In the genomic region with DNA sequence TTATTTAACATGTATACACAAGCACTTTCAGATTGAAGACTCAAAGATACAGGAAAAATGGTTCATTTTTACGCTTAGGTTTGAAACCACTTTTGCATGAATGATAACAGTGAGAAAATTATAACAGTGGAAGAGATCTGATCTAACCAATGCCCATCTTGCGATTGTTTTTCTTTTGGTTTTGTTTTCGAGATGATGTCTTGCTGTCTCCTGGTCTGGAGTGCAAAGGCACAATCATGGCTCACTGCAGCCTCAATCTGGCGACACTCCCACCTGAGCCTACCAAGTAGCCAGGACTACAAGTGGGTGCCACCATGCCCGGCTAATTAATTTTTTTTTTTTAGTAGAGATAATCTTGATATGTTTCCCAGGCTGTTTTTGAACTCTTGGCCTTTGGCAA, we compare ENCODE assay signal across 21 cellular contexts. TPM values are rescaled to one million over a fixed set of nuclear protein-coding genes. Genes with fewer than 3 reads are reported as not detected.
A peak's percentile ranks its signal among the peaks of the same experiment; 100 is the strongest.
DNase-seq lines count a peak whose midpoint lies in the region; ATAC-seq and TF ChIP-seq lines count a peak whose summit lies in the region.
"Had no signal": no experiment of that assay in that cellular context is flagged by ENCODE, and none has a peak within 500 bp of the region (broad histone marks: within the 10 kb centered on the region; RNA-seq: fewer than 3 reads in every experiment).

No MANE protein-coding gene starts in this region.

- H3K4me1 ChIP-seq in H9 (ENCODE audit: insufficient read depth, low read length): no peaks in the 10 kb centered on the region

- no peak overlapping the region for H3K18ac ChIP-seq in H9 (ENCODE audit: insufficient read length, low read depth, low read length)

- H3K9ac ChIP-seq in H9 (ENCODE audit: extremely low read depth, insufficient read length, low read length): no peak overlapping the region
- H3K9ac ChIP-seq: BLaER1 treated with 17β-estradiol and CSF1 and Interleukin-3, amounts not matched to agents 10 nM and 100 nM had no signal

- no peak overlapping the region for H3T11ph ChIP-seq in H9 (ENCODE audit: low read length)

- H3K27me3 ChIP-seq in H9 (ENCODE audit: insufficient read depth, low read length): no peaks in the 10 kb centered on the region
- H3K27me3 ChIP-seq: BLaER1 treated with 17β-estradiol and CSF1 and Interleukin-3, amounts not matched to agents 10 nM and 100 nM had no signal

- H2BK12ac ChIP-seq in H9 (ENCODE audit: insufficient read length, low read depth, low read length): no peak overlapping the region

- H4K8ac ChIP-seq in H9 (replicated peaks; ENCODE audit: insufficient read length, low read depth, low read length): no peak overlapping the region

- WGBS in H9 (ENCODE audit: extremely low coverage, insufficient read length, low lambda C conversion rate): no CpG with 5 or more reads among the region's 5 CpGs

- H2BK15ac ChIP-seq in H9 (ENCODE audit: low read depth, low read length): no peak overlapping the region

- peaks cover 4% of the 10 kb centered on the region for H3K9me3 Mint-ChIP-seq in activated CD4-positive, alpha-beta T cell treated with anti-CD3 and anti-CD28 coated beads, Interleukin-2, amount 10 ng/mL, durations not matched to agents 24 days and 14 days
- H3K9me3 Mint-ChIP-seq in H9: no peaks in the 10 kb centered on the region
- H3K9me3 Mint-ChIP-seq: CD8-positive, alpha-beta T cell; GM23338; IgD-negative memory B cell had no signal

- H3K9me3 ChIP-seq in H9 (ENCODE audit: control insufficient read depth, low read depth, low read length): no peaks in the 10 kb centered on the region
- H3K9me3 ChIP-seq: BLaER1 treated with 17β-estradiol and CSF1 and Interleukin-3, amounts not matched to agents 10 nM and 100 nM had no signal

- no peaks in the 10 kb centered on the region for H3K36me3 Mint-ChIP-seq in activated CD4-positive, alpha-beta T cell treated with anti-CD3 and anti-CD28 coated beads, Interleukin-2, amount 10 ng/mL, durations not matched to agents 24 days and 14 days (ENCODE audit: low read depth)
- no peaks in the 10 kb centered on the region for H3K36me3 Mint-ChIP-seq in H9 (ENCODE audit: insufficient read depth in 1 of 3, low read depth in 3 of 3)
- H3K36me3 Mint-ChIP-seq: CD8-positive, alpha-beta T cell; IgD-negative memory B cell had no signal

- no peak overlapping the region for H4K91ac ChIP-seq in H9 (ENCODE audit: insufficient read length, low read depth, low read length)

- no peaks in the 10 kb centered on the region for H4K20me1 ChIP-seq in H9 (ENCODE audit: control insufficient read depth, insufficient read depth, insufficient read length)

- ATAC-seq in HG03108 (IDR thresholded peaks at IDR 0.05; ENCODE audit: unreplicated experiment) (no peak), GM18873 (IDR thresholded peaks at IDR 0.05; ENCODE audit: low FRiP score, unreplicated experiment) (no peak)
- ATAC-seq: CD8-positive, alpha-beta T cell; GM23338; HepG2 had no signal

- no peak overlapping the region for H3K4ac ChIP-seq in H9 (ENCODE audit: low read depth, low read length)

- H3K4me2 ChIP-seq in H9 (ENCODE audit: insufficient read depth, insufficient read length, low read length): no peak overlapping the region
- H3K4me2 ChIP-seq: BLaER1 treated with 17β-estradiol and CSF1 and Interleukin-3, amounts not matched to agents 10 nM and 100 nM; GM23338 had no signal

- no peaks in the 10 kb centered on the region for H3K27me3 Mint-ChIP-seq in activated CD4-positive, alpha-beta T cell treated with anti-CD3 and anti-CD28 coated beads, Interleukin-2, amount 10 ng/mL, durations not matched to agents 24 days and 14 days
- H3K27me3 Mint-ChIP-seq in H9 (ENCODE audit: low read depth): peaks cover 4% of the 10 kb centered on the region

- H2BK20ac ChIP-seq in H9 (ENCODE audit: low read depth, low read length, poor library complexity, severe bottlenecking): peak overlapping the region; percentile 26

- peaks cover 24% of the 10 kb centered on the region for H3K4me1 Mint-ChIP-seq in activated CD4-positive, alpha-beta T cell treated with anti-CD3 and anti-CD28 coated beads, Interleukin-2, amount 10 ng/mL, durations not matched to agents 24 days and 14 days
- H3K4me1 Mint-ChIP-seq in H9: 0 out of 4 replicates have a peak, but pooled peaks cover 0 to 3% of the 10 kb centered on the region in 2 experiments
- H3K4me1 Mint-ChIP-seq: GM23338 had no signal

- peak; percentile 48 for DNase-seq in activated CD4-positive, alpha-beta T cell treated with anti-CD3 and anti-CD28 coated beads, Interleukin-2, amount 10 ng/mL, durations not matched to agents 24 days and 14 days
- no peak for DNase-seq in activated CD4-positive, alpha-beta T cell treated with anti-CD3 and anti-CD28 coated beads for 48 hours
- DNase-seq in H9 (no peak), OCI-M1 (lab: John Stamatoyannopoulos, UW) (peak; percentile 13), AG08395 (ENCODE audit: low spot score) (no peak)
- DNase-seq: Calu3; CD8-positive, alpha-beta T cell; DMS79 treated with DMSO at 0.1 percent for 48 hours; GF-D8; H7; Kasumi-1; KBM-7 had no signal

- no peak overlapping the region for H3K27ac Mint-ChIP-seq in activated CD4-positive, alpha-beta T cell treated with anti-CD3 and anti-CD28 coated beads, Interleukin-2, amount 10 ng/mL, durations not matched to agents 24 days and 14 days
- no peak overlapping the region for H3K27ac Mint-ChIP-seq in H9
- H3K27ac Mint-ChIP-seq: B cell; CD8-positive, alpha-beta T cell; GM23338 had no signal

- no peak overlapping the region for H4K5ac ChIP-seq in H9 (ENCODE audit: insufficient read length, low read depth, low read length)

- H3K23ac ChIP-seq in H9 (ENCODE audit: insufficient read length, low read depth, low read length): no peak overlapping the region

- no peak overlapping the region for H3K27ac ChIP-seq in H9 (ENCODE audit: insufficient read length, low read depth, low read length)
- H3K27ac ChIP-seq: 22Rv1; BLaER1 treated with 17β-estradiol and CSF1 and Interleukin-3, amounts not matched to agents 10 nM and 100 nM had no signal

- H3K56ac ChIP-seq in H9 (ENCODE audit: insufficient read length, low read depth, low read length): no peak overlapping the region

- no peak overlapping the region for H2BK5ac ChIP-seq in H9 (ENCODE audit: insufficient read length, low read length)

- intact Hi-C loops in activated CD4-positive, alpha-beta T cell treated with anti-CD3 and anti-CD28 coated beads, Interleukin-2, amount 10 ng/mL, durations not matched to agents 24 days and 14 days (cut with micrococcal nuclease): loop anchor here (10.0 kb wide), 2 partner anchors 215 to 295 kb away; partner anchors contain the start of gene FBL

- no peak overlapping the region for H2AFZ ChIP-seq in H9 (ENCODE audit: low read length)
- H2AFZ ChIP-seq: GM23338 had no signal

- H2AK5ac ChIP-seq in H9 (ENCODE audit: insufficient read length, low read length): no peak overlapping the region

- H3K4me3 Mint-ChIP-seq in activated CD4-positive, alpha-beta T cell treated with anti-CD3 and anti-CD28 coated beads, Interleukin-2, amount 10 ng/mL, durations not matched to agents 24 days and 14 days: no peak overlapping the region
- no peak overlapping the region for H3K4me3 Mint-ChIP-seq in H9
- H3K4me3 Mint-ChIP-seq: B cell; CD8-positive, alpha-beta T cell; GM23338; IgD-negative memory B cell had no signal

- no peaks in the 10 kb centered on the region for H3K79me2 ChIP-seq in H9 (ENCODE audit: insufficient read depth, low read length)

- H2BK120ac ChIP-seq in H9 (ENCODE audit: low read depth, low read length, poor library complexity, severe bottlenecking): no peak overlapping the region

- TF ChIP-seq CTCF in H9 (conservative IDR thresholded peaks at IDR 0.05): no peak

- H3K79me1 ChIP-seq in H9 (ENCODE audit: insufficient read depth, low read depth, low read length, poor library complexity, severe bottlenecking): no peaks in the 10 kb centered on the region

- no peaks in the 10 kb centered on the region for H3K23me2 ChIP-seq in H9 (ENCODE audit: insufficient read length, low read depth, low read length, poor library complexity, severe bottlenecking)

- H3K14ac ChIP-seq in H9 (ENCODE audit: insufficient read depth, low read length): no peak overlapping the region

RNA-seq across cellular contexts. Expression of gene EID2, which starts 10.2 kb away (rescaled TPM):
- total RNA-seq in activated CD4-positive, alpha-beta T cell treated with anti-CD3 and anti-CD28 coated beads, Interleukin-2, amount 10 ng/mL, durations not matched to agents 24 days and 14 days: 17.2 and 17.6 TPM in 2 replicates
- total RNA-seq in H9 (2021): 18.8 and 18.9 TPM in 2 replicates

RNA-seq across cellular contexts. Expression of gene EID2B, which starts 17.5 kb away (rescaled TPM):
- total RNA-seq in activated CD4-positive, alpha-beta T cell treated with anti-CD3 and anti-CD28 coated beads, Interleukin-2, amount 10 ng/mL, durations not matched to agents 24 days and 14 days: 3.4 and 3.6 TPM in 2 replicates
- total RNA-seq in H9 (2021): 2.1 and 2.2 TPM in 2 replicates

RNA-seq across cellular contexts. Expression of gene SELENOV, which starts 35.3 kb away (rescaled TPM):
- total RNA-seq in activated CD4-positive, alpha-beta T cell treated with anti-CD3 and anti-CD28 coated beads, Interleukin-2, amount 10 ng/mL, durations not matched to agents 24 days and 14 days: not detected in 2 replicates
- total RNA-seq in H9 (2021): 6.7 and 6.9 TPM in 2 replicates
- total RNA-seq: A673; B cell; Calu3; CD8-positive, alpha-beta T cell; HepG2 had no signal

RNA-seq across cellular contexts. Expression of gene DLL3, which starts 51.5 kb away (rescaled TPM):
- total RNA-seq in activated CD4-positive, alpha-beta T cell treated with anti-CD3 and anti-CD28 coated beads, Interleukin-2, amount 10 ng/mL, durations not matched to agents 24 days and 14 days: 2.2 TPM in 2 replicates
- total RNA-seq in H9 (2021): 2.4 and 2.5 TPM in 2 replicates

RNA-seq across cellular contexts. Expression of gene LGALS13, which starts 52.1 kb away (rescaled TPM):
- total RNA-seq in activated CD4-positive, alpha-beta T cell treated with anti-CD3 and anti-CD28 coated beads, Interleukin-2, amount 10 ng/mL, durations not matched to agents 24 days and 14 days: not detected in 2 replicates
- total RNA-seq in H9 (2021): not detected in 2 replicates
- total RNA-seq: A673; B cell; Calu3; CD8-positive, alpha-beta T cell; GM23338; H7; HepG2 had no signal

Comparison
In these comparisons a context has a peak if more than half of its experiments do, and no peak if none do; other contexts are left out.
1. DNase-seq: peak in activated CD4-positive, alpha-beta T cell treated with anti-CD3 and anti-CD28 coated beads, Interleukin-2, amount 10 ng/mL, durations not matched to agents 24 days and 14 days (single experiment) and OCI-M1 (single experiment); none in activated CD4-positive, alpha-beta T cell treated with anti-CD3 and anti-CD28 coated beads for 48 hours (single experiment), H9 (single experiment) and AG08395 (single experiment).